8 cellular contexts compared by ENCODE assay signal in the genomic region with DNA sequence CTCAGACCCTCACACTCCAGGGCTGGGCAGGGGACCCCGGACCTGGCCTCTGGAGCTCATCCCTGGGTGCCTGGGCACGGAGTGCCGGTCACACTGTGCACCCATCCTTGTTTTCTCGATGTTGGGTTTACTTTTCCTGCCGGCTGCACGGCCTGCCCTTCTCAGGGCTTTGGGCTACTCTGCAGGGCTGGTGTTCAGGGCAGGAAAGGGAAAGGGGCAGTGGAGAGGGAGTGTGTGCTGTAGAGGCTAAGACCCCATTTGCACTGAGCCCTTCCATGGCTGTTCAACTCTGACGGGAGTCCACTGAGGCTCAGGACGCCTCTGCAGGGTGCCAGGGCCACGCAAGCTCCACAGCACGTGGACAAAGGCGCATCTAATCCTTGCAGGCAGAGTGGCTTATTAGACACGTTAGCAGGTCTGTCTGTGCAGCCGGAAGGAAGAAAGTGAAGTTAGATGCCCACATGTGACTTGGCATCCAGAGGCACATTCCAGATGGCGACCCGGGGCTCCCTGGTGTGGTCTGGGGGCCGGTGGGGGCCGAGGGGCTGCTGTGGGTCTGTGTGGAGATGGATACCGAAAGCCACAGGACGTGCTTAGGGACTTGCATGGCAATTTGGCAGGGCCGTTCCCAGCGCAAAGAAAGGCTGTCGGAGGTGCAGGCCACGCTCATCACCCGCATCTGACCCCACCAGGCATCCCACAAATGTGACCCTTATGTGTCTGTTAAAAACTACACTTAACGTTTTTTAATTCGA. TPM values are rescaled to one million over a fixed set of nuclear protein-coding genes. Genes with fewer than 3 reads are reported as not detected.
A peak's percentile ranks its signal among the peaks of the same experiment; 100 is the strongest.
DNase-seq lines count a peak whose midpoint lies in the region; ATAC-seq, FAIRE-seq and TF ChIP-seq lines count a peak whose summit lies in the region.

No MANE protein-coding gene starts in this region.

- no peak overlapping the region for H3K27ac Mint-ChIP-seq in CD8-positive, alpha-beta T cell
- H3K27ac Mint-ChIP-seq in endothelial cell (ENCODE audit: unreplicated experiment) = no peak overlapping the region

- H3K9ac ChIP-seq in K562 (ENCODE audit: insufficient read depth in 1 of 2, low read depth in 2 of 2, low read length in 2 of 2) (peak overlapping the region; percentile 53 to 87; a peak in 3 of 4 replicates), keratinocyte (ENCODE audit: control insufficient read depth, extremely low read depth, insufficient read depth, low read length) (no peak overlapping the region), skeletal muscle tissue (ENCODE audit: low read depth in 1 of 3, low read length in 3 of 3) (peak overlapping the region in 2 of 3 donors; percentile 69)

- H3K27ac ChIP-seq in CD8-positive, alpha-beta T cell (ENCODE audit: low read depth, low read length) = peak overlapping the region; percentile 40
- peak overlapping the region; percentile 55; the same call in 1 of the 3 replicates for H3K27ac ChIP-seq in K562 (ENCODE audit: extremely low read depth, low read depth, low read length)
- no peak overlapping the region for H3K27ac ChIP-seq in keratinocyte (ENCODE audit: control insufficient read depth, insufficient read depth, low read length)
- H3K27ac ChIP-seq in skeletal muscle tissue (ENCODE audit: low read depth, low read length) = peak overlapping the region; percentile 55

- BruUV-seq in K562 (replicated peaks; lab: Mats Ljungman, UMichigan) = no TSS peak

- peak overlapping the region; percentile 65 for H3K4me3 Mint-ChIP-seq in CD8-positive, alpha-beta T cell
- no peak overlapping the region for H3K4me3 Mint-ChIP-seq in endothelial cell (ENCODE audit: unreplicated experiment)

- H4K20me1 ChIP-seq in K562 (replicated peaks; ENCODE audit: control insufficient read depth, insufficient read depth, low read length) (peaks cover 14% of the 10 kb centered on the region), keratinocyte (ENCODE audit: control insufficient read depth, extremely low read depth, insufficient read depth, low read length) (peaks cover 14% of the 10 kb centered on the region)

- DNase-seq in CD8-positive, alpha-beta T cell = no peak
- DNase-seq in K562 (ENCODE audit: extremely low read depth in 1 of 4, low spot score in 3 of 4) = no peak
- DNase-seq in keratinocyte (ENCODE audit: low read depth, low spot score) = no peak
- DNase-seq in CD1c-positive myeloid dendritic cell (ENCODE audit: extremely low spot score) = no peak
- no peak for DNase-seq in endothelial cell (ENCODE audit: low spot score)
- no peak for DNase-seq in OCI-M2 (lab: John Stamatoyannopoulos, UW; ENCODE audit: unreplicated experiment)

- intact Hi-C loops in CD8-positive, alpha-beta T cell (cut with DNase I, micrococcal nuclease) = loop anchor here (1.0 kb wide), 4 partner anchors 146 to 489 kb away; no protein-coding TSS in a partner anchor
- intact Hi-C loops in K562 (cut with micrococcal nuclease) = loop anchor here (1.0 to 2.0 kb wide), 4 partner anchors 52 to 286 kb away; no protein-coding TSS in a partner anchor

- POLR2A ChIA-PET in CD8-positive, alpha-beta T cell (lab: Charles Lee) = no interaction called here
- POLR2A ChIA-PET in K562 (lab: Yijun Ruan, JAX) = no interaction called here

- H3K79me2 ChIP-seq in K562 (ENCODE audit: control insufficient read depth, insufficient read depth, low read length) (no peaks in the 10 kb centered on the region; the same call in 2 of the 3 replicates), keratinocyte (ENCODE audit: control insufficient read depth, insufficient read depth, low read length) (peaks cover 15% of the 10 kb centered on the region)

- peak overlapping the region; percentile 79 for H3K4me2 ChIP-seq in K562 (ENCODE audit: insufficient read depth, low read length)
- peak overlapping the region; percentile 78 for H3K4me2 ChIP-seq in keratinocyte (ENCODE audit: control insufficient read depth, extremely low read depth, insufficient read depth, low read depth, low read length)

- no peaks in the 10 kb centered on the region for H3K36me3 ChIP-seq in CD8-positive, alpha-beta T cell (ENCODE audit: insufficient read depth, low read length)
- H3K36me3 ChIP-seq in K562 (ENCODE audit: control insufficient read depth, insufficient read depth, low read length) = no peaks in the 10 kb centered on the region
- no peaks in the 10 kb centered on the region for H3K36me3 ChIP-seq in keratinocyte (ENCODE audit: control insufficient read depth in 2 of 2, extremely low read depth in 1 of 2, insufficient read depth in 2 of 2, low read length in 2 of 2)
- H3K36me3 ChIP-seq in skeletal muscle tissue (ENCODE audit: control insufficient read depth in 3 of 3, insufficient read depth in 3 of 3, low read length in 3 of 3) = no peaks in the 10 kb centered on the region

- H3K9me1 ChIP-seq in K562 (ENCODE audit: control insufficient read depth, insufficient read depth, low read length) = no peaks in the 10 kb centered on the region
- H3K9me1 ChIP-seq in keratinocyte (ENCODE audit: control insufficient read depth, extremely low read depth, insufficient read depth, low read length) = no peaks in the 10 kb centered on the region

- no peak for TF ChIP-seq POLR2A in K562 (conservative IDR thresholded peaks at IDR 0.05)

- no peak for TF ChIP-seq CTCF in CD8-positive, alpha-beta T cell (IDR thresholded peaks at IDR 0.05)
- TF ChIP-seq CTCF in K562 (IDR thresholded peaks at IDR 0.05 in 2 of 3, conservative IDR thresholded peaks at IDR 0.05 in 1 of 3; ENCODE audit: insufficient read depth in 2 of 3, low read depth in 1 of 3, low read length in 3 of 3) = no peak
- TF ChIP-seq CTCF in keratinocyte (optimal IDR thresholded peaks at IDR 0.05 in 1 of 3, IDR thresholded peaks at IDR 0.05 in 1 of 3, conservative IDR thresholded peaks at IDR 0.05 in 1 of 3; ENCODE audit: extremely low read depth in 1 of 3, insufficient read depth in 2 of 3, low read length in 3 of 3) = no peak
- no peak for TF ChIP-seq CTCF in endothelial cell (IDR thresholded peaks at IDR 0.05; ENCODE audit: unreplicated experiment)

- H3K36me3 Mint-ChIP-seq in CD8-positive, alpha-beta T cell = no peaks in the 10 kb centered on the region
- no peaks in the 10 kb centered on the region for H3K36me3 Mint-ChIP-seq in endothelial cell (ENCODE audit: low read depth, unreplicated experiment)

- TF ChIP-seq RAD21 in K562 (CRISPR knock-in tag; conservative IDR thresholded peaks at IDR 0.05 in 1 of 2, IDR thresholded peaks at IDR 0.05 in 1 of 2) = no peak

- H3K4me1 ChIP-seq in CD8-positive, alpha-beta T cell (ENCODE audit: insufficient read depth, low read length) = peaks cover 6% of the 10 kb centered on the region
- H3K4me1 ChIP-seq in K562 (replicated peaks in 1 of 2; ENCODE audit: control insufficient read depth in 2 of 2, insufficient read depth in 2 of 2, low read length in 2 of 2) = peaks cover 10 to 55% of the 10 kb centered on the region in 2 experiments; a peak in 4 of 5 replicates
- H3K4me1 ChIP-seq in keratinocyte (ENCODE audit: control insufficient read depth, extremely low read depth, insufficient read depth, low read length) = peaks cover 7% of the 10 kb centered on the region
- H3K4me1 ChIP-seq in skeletal muscle tissue (ENCODE audit: control insufficient read depth in 3 of 3, insufficient read depth in 3 of 3, low read length in 3 of 3) = peaks cover 15 to 19% (median 17%) of the 10 kb centered on the region in 3 donors

- peak overlapping the region; percentile 26 for H3K4me3 ChIP-seq in CD8-positive, alpha-beta T cell (ENCODE audit: low read depth, low read length)
- H3K4me3 ChIP-seq in K562 (no peak overlapping the region), keratinocyte (ENCODE audit: control insufficient read depth in 2 of 3, extremely low read depth in 1 of 3, insufficient read depth in 2 of 3, low read depth in 1 of 3, low read length in 3 of 3) (no peak overlapping the region), skeletal muscle tissue (ENCODE audit: low read length in 3 of 3) (peak overlapping the region; percentile 56 to 76 (median 59))

- H2AFZ ChIP-seq in K562 (ENCODE audit: low read depth, low read length) = peak overlapping the region; percentile 61
- H2AFZ ChIP-seq in keratinocyte (ENCODE audit: control insufficient read depth, low read length) = no peak overlapping the region

- H3K27me3 Mint-ChIP-seq in CD8-positive, alpha-beta T cell (ENCODE audit: low read depth) = peaks cover 11% of the 10 kb centered on the region
- H3K27me3 Mint-ChIP-seq in endothelial cell (ENCODE audit: unreplicated experiment) = peaks cover 2% of the 10 kb centered on the region

- in situ Hi-C loops in K562 (cut with MboI) = no loop called here

- FAIRE-seq in K562 (lab: Jason Lieb, UNC) (no peak), keratinocyte (lab: Jason Lieb, UNC) (no peak)

- peaks cover 6% of the 10 kb centered on the region for H3K4me1 Mint-ChIP-seq in CD8-positive, alpha-beta T cell (ENCODE audit: low read depth)
- H3K4me1 Mint-ChIP-seq in endothelial cell (ENCODE audit: unreplicated experiment) = peaks cover 10% of the 10 kb centered on the region

- TF ChIP-seq EP300 in K562 (IDR thresholded peaks at IDR 0.05; ENCODE audit: low read length) = no peak

- no peak for ATAC-seq in CD8-positive, alpha-beta T cell
- ATAC-seq in K562 = no peak
- no peak for ATAC-seq in HG02678 (IDR thresholded peaks at IDR 0.05; ENCODE audit: unreplicated experiment)

- H3K27me3 ChIP-seq in CD8-positive, alpha-beta T cell (ENCODE audit: insufficient read depth, low read length) = no peaks in the 10 kb centered on the region
- H3K27me3 ChIP-seq in K562 (ENCODE audit: control insufficient read depth in 2 of 2, insufficient read depth in 2 of 2, low read length in 2 of 2) (no peaks in the 10 kb centered on the region; a peak in 2 of 5 replicates), keratinocyte (ENCODE audit: control insufficient read depth, extremely low read depth, insufficient read depth, low read length) (no peaks in the 10 kb centered on the region), skeletal muscle tissue (ENCODE audit: control insufficient read depth in 3 of 3, insufficient read depth in 3 of 3, low read length in 3 of 3) (peaks cover 3 to 11% (median 10%) of the 10 kb centered on the region in 3 donors)

- dilution Hi-C loops in keratinocyte (cut with MboI; ENCODE audit: extremely low pct_ligation_motif_present, low sequenced_read_pairs) = no loop called here

- 52% methylated on average over 26 of the region's 26 CpGs for WGBS in K562 (ENCODE audit: insufficient coverage, low coverage, missing lambda C conversion rate)

- H3K9me3 ChIP-seq in CD8-positive, alpha-beta T cell (ENCODE audit: low read length) = no peaks in the 10 kb centered on the region
- H3K9me3 ChIP-seq in K562 (replicated peaks; ENCODE audit: control insufficient read depth, insufficient read depth, low read depth, low read length) = peaks cover 2% of the 10 kb centered on the region; the same call in 1 of the 2 replicates
- no peaks in the 10 kb centered on the region for H3K9me3 ChIP-seq in keratinocyte (ENCODE audit: control insufficient read depth, low read depth, low read length)
- no peaks in the 10 kb centered on the region for H3K9me3 ChIP-seq in skeletal muscle tissue (ENCODE audit: control insufficient read depth in 3 of 3, low read length in 3 of 3)

- no peaks in the 10 kb centered on the region for H3K9me3 Mint-ChIP-seq in CD8-positive, alpha-beta T cell
- H3K9me3 Mint-ChIP-seq in endothelial cell (ENCODE audit: unreplicated experiment) = no peaks in the 10 kb centered on the region

- CTCF ChIA-PET in CD8-positive, alpha-beta T cell (lab: Charles Lee) = interaction anchor here (0.7 to 4.2 kb wide), 2 partner anchors 146 to 298 kb away, joined by 3 to 38 read pairs; no protein-coding TSS in a partner anchor
- CTCF ChIA-PET in K562 (lab: Yijun Ruan, JAX; ENCODE audit: low intra/inter-chr PET ratio) = interaction anchor here (0.6 to 3.6 kb wide), 9 partner anchors 39 to 463 kb away, joined by 3 to 100 read pairs (median 4); no protein-coding TSS in a partner anchor

RNA-seq across cellular contexts. Expression of gene COL18A1, which starts 33.6 kb away (rescaled TPM):
- 10 to 100 TPM; 60.7 to 65.3 TPM for total RNA-seq in CD8-positive, alpha-beta T cell
- total RNA-seq in K562 (2011; cell fraction: chromatin; rRNA removed; ENCODE audit: low replicate concordance) = 18.2 and 47.1 TPM in 2 replicates
- 42.8 and 53.0 TPM in 2 replicates for total RNA-seq in K562 (2011; cell fraction: nucleolus; rRNA removed)
- 26.1 and 28.1 TPM in 2 replicates for total RNA-seq in K562 (2011; cell fraction: nucleoplasm; rRNA removed)
- total RNA-seq in K562 (2014; rRNA removed) (12.0 and 16.1 TPM in 2 replicates), K562 (2014; rRNA removed; fragmentation: Illumina TruSeq; extraction: Trizol) (0.54 and 1.1 TPM in 2 replicates), K562 (2015; rRNA removed; fragmentation: Illumina TruSeq; extraction: Trizol) (1.6 and 2.3 TPM in 2 replicates), K562 (2021) (16.1 and 16.4 TPM in 2 replicates), skeletal muscle tissue (59.0 TPM), endothelial cell (ENCODE audit: unreplicated experiment) (61.1 TPM)
- polyA plus RNA-seq in K562 (2011; rRNA removed) (4.9 and 16.8 TPM in 2 replicates), K562 (2014; fragmentation: Illumina TruSeq; extraction: Trizol) (2.0 and 5.5 TPM in 2 replicates), K562 (2014; fragmentation: Nextera tagmentation; extraction: Ambion mirVana) (under 1 TPM; 0.14 to 0.25 TPM), K562 (2014; rRNA removed) (7.8 and 11.8 TPM in 2 replicates), keratinocyte (13.0 to 24.0 TPM (median 18.9 TPM) in 3 replicates)
- polyA plus RNA-seq in K562 (2011; cell fraction: cytosol; rRNA removed) = 23.2 and 39.2 TPM in 2 replicates
- 67.4 and 83.8 TPM in 2 replicates for polyA plus RNA-seq in K562 (2011; cell fraction: nucleus; rRNA removed)
- polyA plus RNA-seq in K562 (2012) = 6.2 and 11.5 TPM in 2 replicates
- 2.9 and 3.3 TPM in 2 replicates for polyA minus RNA-seq in K562 (2011; rRNA and poly(A)+ RNA removed)
- 11.5 and 49.2 TPM in 2 replicates for polyA minus RNA-seq in K562 (2011; cell fraction: cytosol; rRNA and poly(A)+ RNA removed)
- polyA minus RNA-seq in K562 (2011; cell fraction: nucleus; rRNA and poly(A)+ RNA removed) = 11.6 and 22.0 TPM in 2 replicates
- 3.9 TPM for polyA plus RNA-seq in keratinocyte (2011; ENCODE audit: low read depth)
- polyA plus RNA-seq in keratinocyte (2011; cell fraction: cytosol; rRNA removed) = 3.2 and 8.8 TPM in 2 replicates
- 44.9 and 77.1 TPM in 2 replicates for polyA plus RNA-seq in keratinocyte (2011; cell fraction: nucleus; rRNA removed)
- 9.3 and 34.2 TPM in 2 replicates for polyA plus RNA-seq in keratinocyte (2012; ENCODE audit: low replicate concordance)
- 11.7 to 21.3 TPM (median 14.4 TPM) in 3 replicates for polyA minus RNA-seq in keratinocyte
- 32.4 TPM for polyA minus RNA-seq in keratinocyte (2011; cell fraction: cytosol; rRNA and poly(A)+ RNA removed)
- polyA minus RNA-seq in keratinocyte (2011; cell fraction: nucleus; rRNA and poly(A)+ RNA removed) = 84.5 and 98.7 TPM in 2 replicates

Comparison
In these comparisons a context has a peak if more than half of its experiments do, and no peak if none do; other contexts are left out.
1. H3K4me3 ChIP-seq: peak in CD8-positive, alpha-beta T cell (single experiment) and skeletal muscle tissue (3 of 3); none in K562 (single experiment) and keratinocyte (0 of 3).